Comparison of ENCODE assay signal across 29 cellular contexts in the genomic region with DNA sequence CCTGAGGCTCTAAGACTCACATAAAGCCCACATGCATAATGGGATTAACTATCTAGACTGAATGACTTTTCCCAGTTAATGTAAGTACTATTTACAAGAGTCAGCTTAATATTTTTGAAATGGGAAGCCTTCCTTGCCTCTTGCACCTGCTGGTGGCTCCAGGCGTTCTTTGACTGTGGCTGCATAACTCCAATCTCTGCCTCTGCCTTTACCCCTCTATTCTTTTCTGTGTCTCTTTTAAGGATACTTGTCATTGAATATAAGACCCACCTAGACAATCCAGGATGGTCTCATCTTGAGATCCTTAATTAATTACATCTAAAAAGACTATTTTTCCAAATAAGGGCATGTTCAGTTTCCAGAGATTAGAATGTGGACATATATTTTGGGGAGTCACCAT.
"Had no signal": no experiment of that assay in that cellular context is flagged by ENCODE, and none has a peak within 500 bp of the region (broad histone marks: within the 10 kb centered on the region; RNA-seq: fewer than 3 reads in every experiment).

No MANE protein-coding gene starts in this region.

- H3K4me3 ChIP-seq: stomach, suprapubic skin, testis, thoracic aorta, thyroid gland, tibial artery, tibial nerve, transverse colon, upper lobe of left lung, upper lobe of right lung, uterus, vagina had no signal

- H3K36me3 ChIP-seq: stomach, suprapubic skin, thoracic aorta, thyroid gland, tibial artery, tibial nerve, transverse colon, upper lobe of left lung, upper lobe of right lung, uterus, vagina had no signal

- H3K27ac Mint-ChIP-seq: stimulated activated effector memory CD8-positive, alpha-beta T cell treated with anti-CD3 and anti-CD28 coated beads, Interleukin-12 subunit alpha, Interleukin-12 subunit beta, amount 100 ng/mL, for 72 hours; stimulated activated memory B cell treated with anti-CD40 and anti-IgM and Interleukin-4, amounts not matched to agents 10 μg/mL and 1 μg/mL and 100 μg/mL, for 72 hours; stimulated activated naive B cell treated with anti-CD40 and anti-IgM and Interleukin-4, amounts not matched to agents 10 μg/mL and 1 μg/mL and 100 μg/mL, for 72 hours; stimulated activated naive CD8-positive, alpha-beta T cell treated with anti-CD3 and anti-CD28 coated beads, Interleukin-15, amount 100 ng/mL, for 72 hours; stimulated activated naive CD8-positive, alpha-beta T cell treated with anti-CD3 and anti-CD28 coated beads, Interleukin-15, Interleukin-2, amounts not matched to agents 100 ng/mL and 50 ng/mL, for 24 hours; type B pancreatic cell had no signal

- H3K27ac ChIP-seq: stomach, suprapubic skin, testis, thoracic aorta, thyroid gland, tibial artery, tibial nerve, transverse colon, upper lobe of left lung, upper lobe of right lung, uterus, vagina had no signal

- H3K27me3 Mint-ChIP-seq: type B pancreatic cell had no signal

- FAIRE-seq: urothelium cell line had no signal

- DNase-seq: stimulated activated CD4-positive, alpha-beta T cell treated with anti-CD3 and anti-CD28 coated beads, Interleukin-2, amount 100 ng/mL, for 48 hours; stimulated activated CD4-positive, alpha-beta T cell treated with anti-CD3 and anti-CD28 coated beads, Interleukin-4, amount 100 ng/mL, for 1 hour; stimulated activated CD4-positive, alpha-beta T cell treated with anti-CD3 and anti-CD28 coated beads, Interleukin-4, amount 100 ng/mL, for 24 hours; stimulated activated CD4-positive, alpha-beta T cell treated with anti-CD3 and anti-CD28 coated beads, Interleukin-4, amount 100 ng/mL, for 4 hours; stimulated activated CD8-positive, alpha-beta memory T cell treated with anti-CD3 and anti-CD28 coated beads, Interleukin-4, amount 100 ng/mL, for 48 hours; stimulated activated naive B cell treated with anti-CD40 and anti-IgM and Interleukin-4, amounts not matched to agents 10 μg/mL and 1 μg/mL and 100 μg/mL, for 72 hours; stimulated activated naive CD4-positive, alpha-beta T cell; stimulated activated naive CD4-positive, alpha-beta T cell treated with Interleukin-2 at 50 U/mL for 16 hours; stimulated activated naive CD8-positive, alpha-beta T cell treated with anti-CD3 and anti-CD28 coated beads, Interleukin-15, amount 100 ng/mL, for 72 hours; stimulated activated naive CD8-positive, alpha-beta T cell treated with anti-CD3 and anti-CD28 coated beads, Interleukin-15, Interleukin-2, amounts not matched to agents 100 U/mL and 50 U/mL, for 24 hours; stomach; substantia nigra; testis; thyroid gland; tibial artery; transverse colon; trophoblast cell; upper lobe of left lung; upper lobe of right lung; uterus had no signal

- H3K4me1 Mint-ChIP-seq: stimulated activated effector memory CD8-positive, alpha-beta T cell treated with anti-CD3 and anti-CD28 coated beads, Interleukin-12 subunit alpha, Interleukin-12 subunit beta, amount 100 ng/mL, for 72 hours; stimulated activated naive CD8-positive, alpha-beta T cell treated with anti-CD3 and anti-CD28 coated beads, Interleukin-15, amount 100 ng/mL, for 72 hours had no signal

- H3K9me3 Mint-ChIP-seq: stimulated activated effector memory CD8-positive, alpha-beta T cell treated with anti-CD3 and anti-CD28 coated beads, Interleukin-12 subunit alpha, Interleukin-12 subunit beta, amount 100 ng/mL, for 72 hours; stimulated activated memory B cell treated with anti-CD40 and anti-IgM and Interleukin-4, amounts not matched to agents 10 μg/mL and 1 μg/mL and 100 μg/mL, for 72 hours; stimulated activated naive B cell treated with anti-CD40 and anti-IgM and Interleukin-4, amounts not matched to agents 10 μg/mL and 1 μg/mL and 100 μg/mL, for 72 hours; stimulated activated naive CD8-positive, alpha-beta T cell treated with anti-CD3 and anti-CD28 coated beads, Interleukin-15, Interleukin-2, amounts not matched to agents 100 ng/mL and 50 ng/mL, for 24 hours; type B pancreatic cell had no signal

- H3K4me3 Mint-ChIP-seq: stimulated activated effector memory CD8-positive, alpha-beta T cell treated with anti-CD3 and anti-CD28 coated beads, Interleukin-12 subunit alpha, Interleukin-12 subunit beta, amount 100 ng/mL, for 72 hours; stimulated activated memory B cell treated with anti-CD40 and anti-IgM and Interleukin-4, amounts not matched to agents 10 μg/mL and 1 μg/mL and 100 μg/mL, for 72 hours; stimulated activated naive B cell treated with anti-CD40 and anti-IgM and Interleukin-4, amounts not matched to agents 10 μg/mL and 1 μg/mL and 100 μg/mL, for 72 hours; stimulated activated naive CD8-positive, alpha-beta T cell treated with anti-CD3 and anti-CD28 coated beads, Interleukin-15, amount 100 ng/mL, for 72 hours; stimulated activated naive CD8-positive, alpha-beta T cell treated with anti-CD3 and anti-CD28 coated beads, Interleukin-15, Interleukin-2, amounts not matched to agents 100 ng/mL and 50 ng/mL, for 24 hours; type B pancreatic cell had no signal

- H3K9me3 ChIP-seq: suprapubic skin, testis, thoracic aorta, thyroid gland, tibial artery, transverse colon, upper lobe of left lung, upper lobe of right lung, uterus, vagina had no signal

- H3K4me1 ChIP-seq: stomach, suprapubic skin, testis, thyroid gland, tibial artery, tibial nerve, transverse colon, upper lobe of left lung, upper lobe of right lung, uterus, vagina had no signal

- H3K27me3 ChIP-seq: stomach, suprapubic skin, testis, tibial artery, tibial nerve, transverse colon, upper lobe of left lung, upper lobe of right lung, uterus, vagina had no signal

- H3K36me3 Mint-ChIP-seq: stimulated activated effector memory CD8-positive, alpha-beta T cell treated with anti-CD3 and anti-CD28 coated beads, Interleukin-12 subunit alpha, Interleukin-12 subunit beta, amount 100 ng/mL, for 72 hours; stimulated activated memory B cell treated with anti-CD40 and anti-IgM and Interleukin-4, amounts not matched to agents 10 μg/mL and 1 μg/mL and 100 μg/mL, for 72 hours; stimulated activated naive B cell treated with anti-CD40 and anti-IgM and Interleukin-4, amounts not matched to agents 10 μg/mL and 1 μg/mL and 100 μg/mL, for 72 hours; type B pancreatic cell had no signal
